Comparison of ENCODE assay signal across 21 cellular contexts in the genomic region with DNA sequence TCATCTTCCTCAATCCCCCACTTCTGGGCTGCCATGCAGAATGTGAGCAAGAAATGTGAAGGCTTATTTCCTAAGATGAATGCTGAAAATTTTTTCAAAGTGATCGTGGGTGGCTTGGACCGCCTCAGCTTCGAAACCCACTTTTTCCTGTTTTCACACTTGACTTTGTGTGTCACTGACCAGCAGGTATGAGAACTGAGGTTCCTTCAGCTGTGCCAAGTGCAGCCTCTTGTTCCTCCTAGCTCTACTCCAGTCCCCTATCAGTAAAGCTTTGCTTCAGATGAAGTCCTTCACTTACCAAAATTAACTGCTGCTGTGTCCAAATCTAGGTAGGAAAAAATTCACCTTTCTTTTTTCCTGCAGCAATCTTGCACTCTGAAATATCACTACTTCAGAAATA.
A peak's percentile ranks its signal among the peaks of the same experiment; 100 is the strongest.
DNase-seq lines count a peak whose midpoint lies in the region; ATAC-seq, FAIRE-seq and TF ChIP-seq lines count a peak whose summit lies in the region.
"Had no signal": no experiment of that assay in that cellular context is flagged by ENCODE, and none has a peak within 500 bp of the region (broad histone marks: within the 10 kb centered on the region; RNA-seq: fewer than 3 reads in every experiment).

No MANE protein-coding gene starts in this region.

- H3K4me2 ChIP-seq in GM23338, result no peak overlapping the region
- H3K4me2 ChIP-seq in H1 (ENCODE audit: insufficient read depth in 1 of 2, low read depth in 2 of 2, low read length in 2 of 2), result no peak overlapping the region
- H3K4me2 ChIP-seq: A549; BLaER1 treated with 17β-estradiol and CSF1 and Interleukin-3, amounts not matched to agents 10 nM and 100 nM had no signal

- H2AFZ ChIP-seq in GM23338 (peak overlapping the region; percentile 38; the same call in 1 of the 2 replicates), H1 (ENCODE audit: low read length) (0 out of 2 replicates have a peak overlapping the region, but pooled peaks have one; percentile 53)

- no peaks in the 10 kb centered on the region for H3K23me2 ChIP-seq in H1 (ENCODE audit: low read depth, low read length)

- H2BK20ac ChIP-seq in H1 (ENCODE audit: low read length), result no peak overlapping the region

- H4K91ac ChIP-seq in H1 (replicated peaks; ENCODE audit: insufficient read length, low read length), result no peak overlapping the region

- TF ChIP-seq EP300 in H1 (IDR thresholded peaks at IDR 0.05; ENCODE audit: borderline replicate concordance in 1 of 2, low read depth in 2 of 2, low read length in 2 of 2), result no peak

- H3K4me3 Mint-ChIP-seq in GM23338, result no peak overlapping the region
- H3K4me3 Mint-ChIP-seq: B cell; CD4-positive, alpha-beta T cell; CD8-positive, alpha-beta T cell had no signal

- H3K27me3 Mint-ChIP-seq in GM23338 (ENCODE audit: insufficient read depth, low read depth, poor library complexity), result no peaks in the 10 kb centered on the region
- H3K27me3 Mint-ChIP-seq: B cell; CD4-positive, alpha-beta T cell had no signal

- H4K8ac ChIP-seq in H1 (ENCODE audit: extremely low read depth, insufficient read depth, low read length), result no peak overlapping the region

- no peak overlapping the region for H3K27ac Mint-ChIP-seq in GM23338
- H3K27ac Mint-ChIP-seq: B cell; CD4-positive, alpha-beta T cell; CD8-positive, alpha-beta T cell had no signal

- no peak overlapping the region for H3K18ac ChIP-seq in H1 (ENCODE audit: extremely low read depth, low read length)

- FAIRE-seq in H1 (lab: Jason Lieb, UNC), result no peak
- FAIRE-seq in GM12891 (lab: Jason Lieb, UNC), result no peak
- FAIRE-seq: A549, D721Med, G401.6, GM12878 had no signal

- no peak for ATAC-seq in GM23338
- ATAC-seq in body of pancreas, result no peak
- no peak for ATAC-seq in GM21526 (IDR thresholded peaks at IDR 0.05; ENCODE audit: low FRiP score, unreplicated experiment)
- ATAC-seq: A549; CD8-positive, alpha-beta T cell; GM12878 had no signal

- no peak for TF ChIP-seq RAD21 in H1 (IDR thresholded peaks at IDR 0.05 in 1 of 2, conservative IDR thresholded peaks at IDR 0.05 in 1 of 2; ENCODE audit: low read depth in 2 of 2, low read length in 2 of 2)

- H3K79me1 ChIP-seq in H1 (ENCODE audit: low read depth, low read length), result no peaks in the 10 kb centered on the region

- H4K5ac ChIP-seq in H1 (ENCODE audit: insufficient read length, low read depth, low read length), result no peak overlapping the region

- no peaks in the 10 kb centered on the region for H3K9me2 ChIP-seq in GM23338 (ENCODE audit: insufficient read depth)

- DNase-seq in GM12865 (ENCODE audit: low read depth) (peak; percentile 4), GM23338 (ENCODE audit: low spot score) (no peak), H1 (ENCODE audit: low read depth in 1 of 2, low spot score in 2 of 2) (no peak), body of pancreas (no peak), GM12891 (ENCODE audit: insufficient read length, low spot score) (no peak)
- DNase-seq: AML-193; Caco-2; Calu3; CD4-positive, alpha-beta T cell; CD8-positive, alpha-beta T cell; DMS79 treated with DMSO at 0.1 percent for 48 hours; GF-D8 had no signal

- H3K23ac ChIP-seq in H1 (ENCODE audit: insufficient read length), result no peak overlapping the region

- no peak overlapping the region for H3K4me3 ChIP-seq in GM12865 (ENCODE audit: low read depth, low read length)
- H3K4me3 ChIP-seq in GM23338, result no peak overlapping the region
- no peak overlapping the region for H3K4me3 ChIP-seq in H1 (ENCODE audit: extremely low read depth in 1 of 4, insufficient read depth in 2 of 4, low read depth in 3 of 4, low read length in 4 of 4)
- no peak overlapping the region for H3K4me3 ChIP-seq in body of pancreas
- H3K4me3 ChIP-seq: A549; BLaER1 treated with 17β-estradiol and CSF1 and Interleukin-3, amounts not matched to agents 10 nM and 100 nM; GM12878 had no signal

- POLR2A ChIA-PET in H1 (lab: Charles Lee; ENCODE audit: partially characterized antibody), result no interaction called here

- no peak overlapping the region for H3K4ac ChIP-seq in H1 (replicated peaks; ENCODE audit: insufficient read length, low read depth, low read length)

- no peak for TF ChIP-seq CTCF in GM12865 (IDR thresholded peaks at IDR 0.05; ENCODE audit: insufficient read depth, low read depth, low read length, missing control alignments)
- no peak for TF ChIP-seq CTCF in GM23338 (conservative IDR thresholded peaks at IDR 0.05; ENCODE audit: low read depth in 2 of 2)
- no peak for TF ChIP-seq CTCF in H1 (IDR thresholded peaks at IDR 0.05; ENCODE audit: control extremely low read depth in 1 of 3, insufficient read depth in 1 of 3, low read depth in 1 of 3, low read length in 3 of 3)
- no peak for TF ChIP-seq CTCF in body of pancreas (IDR thresholded peaks at IDR 0.05)

- H3K79me2 ChIP-seq in GM23338 (replicated peaks; ENCODE audit: insufficient read depth) (no peaks in the 10 kb centered on the region), H1 (ENCODE audit: control insufficient read depth in 1 of 2, insufficient read depth in 2 of 2, low read length in 2 of 2) (no peaks in the 10 kb centered on the region)

- peaks cover 3% of the 10 kb centered on the region; the same call in 1 of the 3 replicates for H3K4me1 Mint-ChIP-seq in GM23338
- H3K4me1 Mint-ChIP-seq: B cell had no signal

- no peak overlapping the region for H3K14ac ChIP-seq in H1 (ENCODE audit: insufficient read length)

- no peaks in the 10 kb centered on the region for H3K9me3 Mint-ChIP-seq in GM23338
- H3K9me3 Mint-ChIP-seq: CD8-positive, alpha-beta T cell had no signal

- H3K9me3 ChIP-seq in H1 (ENCODE audit: insufficient read depth in 2 of 2, low read depth in 1 of 2, low read length in 1 of 2) (no peaks in the 10 kb centered on the region), body of pancreas (no peaks in the 10 kb centered on the region)
- H3K9me3 ChIP-seq: A549; BLaER1 treated with 17β-estradiol and CSF1 and Interleukin-3, amounts not matched to agents 10 nM and 100 nM; Caco-2 had no signal

- H2BK5ac ChIP-seq in H1 (ENCODE audit: low read depth, low read length), result no peak overlapping the region

- intact Hi-C loops in body of pancreas (cut with DNase I), result no loop called here

- 74% methylated on average over 3 of the region's 3 CpGs; no CpG with 5 or more reads in 1 of the 2 experiments for WGBS in H1 (ENCODE audit: extremely low coverage in 1 of 2, insufficient coverage in 1 of 2, insufficient read length in 1 of 2, insufficient replicate concordance in 2 of 2, low coverage in 1 of 2, low lambda C conversion rate in 2 of 2, missing lambda C conversion rate in 1 of 2), 2 experiments
- 73 to 88% methylated on average over 3 of the region's 3 CpGs for WGBS in body of pancreas, 2 donors

- no peaks in the 10 kb centered on the region for H3F3A ChIP-seq in GM23338 (replicated peaks; ENCODE audit: low read depth)

- H4K20me1 ChIP-seq in GM23338 (replicated peaks; ENCODE audit: insufficient read depth) (no peaks in the 10 kb centered on the region), H1 (replicated peaks in 1 of 2; ENCODE audit: control insufficient read depth in 1 of 2, insufficient read depth in 2 of 2, low read length in 2 of 2) (no peaks in the 10 kb centered on the region)
- H4K20me1 ChIP-seq: BLaER1 treated with 17β-estradiol and CSF1 and Interleukin-3, amounts not matched to agents 10 nM and 100 nM had no signal

- H3K56ac ChIP-seq in H1 (replicated peaks; ENCODE audit: insufficient read length, low read depth, low read length), result no peak overlapping the region

- no peak overlapping the region for H3K9ac ChIP-seq in H1 (replicated peaks in 1 of 4; ENCODE audit: extremely low read depth in 1 of 4, low read depth in 3 of 4, low read length in 3 of 4)
- H3K9ac ChIP-seq: BLaER1 treated with 17β-estradiol and CSF1 and Interleukin-3, amounts not matched to agents 10 nM and 100 nM had no signal

- CTCF ChIA-PET in H1 (lab: Charles Lee; ENCODE audit: partially characterized antibody), result interaction anchor here (1.0 to 1.4 kb wide), 2 partner anchors 1015 to 1151 kb away, joined by 3 to 5 read pairs; no protein-coding TSS in a partner anchor

- H3K4me1 ChIP-seq in GM23338 (ENCODE audit: insufficient read depth), result no peaks in the 10 kb centered on the region
- 0 out of 7 replicates have a peak, but pooled peaks cover 0 to 2% (median 0%) of the 10 kb centered on the region in 4 experiments for H3K4me1 ChIP-seq in H1 (replicated peaks in 1 of 4; ENCODE audit: control insufficient read depth in 3 of 4, insufficient read depth in 4 of 4, low read length in 3 of 4)
- H3K4me1 ChIP-seq in body of pancreas, result no peaks in the 10 kb centered on the region
- H3K4me1 ChIP-seq: A549; BLaER1 treated with 17β-estradiol and CSF1 and Interleukin-3, amounts not matched to agents 10 nM and 100 nM; Caco-2 had no signal

- H2AK5ac ChIP-seq in H1 (ENCODE audit: low read depth, low read length), result no peak overlapping the region

- no peaks in the 10 kb centered on the region for H3K36me3 Mint-ChIP-seq in GM23338 (ENCODE audit: low read depth)
- H3K36me3 Mint-ChIP-seq: CD8-positive, alpha-beta T cell had no signal

- H3K27me3 ChIP-seq in GM23338 (ENCODE audit: insufficient read depth), result no peaks in the 10 kb centered on the region
- H3K27me3 ChIP-seq in H1 (replicated peaks in 1 of 4; ENCODE audit: control insufficient read depth in 3 of 4, extremely low read depth in 1 of 4, insufficient read depth in 3 of 4, low read length in 3 of 4), result no peaks in the 10 kb centered on the region
- H3K27me3 ChIP-seq in body of pancreas, result no peaks in the 10 kb centered on the region
- H3K27me3 ChIP-seq: BLaER1 treated with 17β-estradiol and CSF1 and Interleukin-3, amounts not matched to agents 10 nM and 100 nM had no signal

- no peak overlapping the region for H2BK120ac ChIP-seq in H1 (replicated peaks; ENCODE audit: low read depth, low read length)

- no peak overlapping the region for H2BK12ac ChIP-seq in H1 (ENCODE audit: low read depth, low read length)

- H3K27ac ChIP-seq in GM23338 (ENCODE audit: low read depth), result no peak overlapping the region
- H3K27ac ChIP-seq in H1 (ENCODE audit: low read depth, low read length), result no peak overlapping the region
- H3K27ac ChIP-seq in body of pancreas, result no peak overlapping the region
- H3K27ac ChIP-seq: 22Rv1; A549; BLaER1 treated with 17β-estradiol and CSF1 and Interleukin-3, amounts not matched to agents 10 nM and 100 nM; C4-2B had no signal

- no peak overlapping the region for H2BK15ac ChIP-seq in H1 (ENCODE audit: low read length)

- H3K36me3 ChIP-seq in GM23338 (ENCODE audit: insufficient read depth) (no peaks in the 10 kb centered on the region), H1 (ENCODE audit: control insufficient read depth in 2 of 4, insufficient read depth in 4 of 4, low read length in 3 of 4) (no peaks in the 10 kb centered on the region), body of pancreas (replicated peaks in 1 of 2; ENCODE audit: insufficient read depth in 1 of 2, low read depth in 2 of 2) (no peaks in the 10 kb centered on the region)
- H3K36me3 ChIP-seq: BLaER1 treated with 17β-estradiol and CSF1 and Interleukin-3, amounts not matched to agents 10 nM and 100 nM had no signal

- TF ChIP-seq POLR2A in H1 (IDR thresholded peaks at IDR 0.05; ENCODE audit: control extremely low read depth in 1 of 2, low read depth in 2 of 2, low read length in 2 of 2), result no peak
- TF ChIP-seq POLR2A in body of pancreas (IDR thresholded peaks at IDR 0.05), result no peak
- TF ChIP-seq POLR2A in GM12891 (IDR thresholded peaks at IDR 0.05; ENCODE audit: low read depth, low read length), result no peak

TF ChIP-seq in H1, 55 proteins besides CTCF, POLR2A, EP300 and RAD21 (continues in another document):
- TF ChIP-seq KDM4A (IDR thresholded peaks at IDR 0.05; ENCODE audit: low read depth, low read length, severe bottlenecking), result no peak
